Comparison of ENCODE assay signal across 1 cellular context in the genomic region with DNA sequence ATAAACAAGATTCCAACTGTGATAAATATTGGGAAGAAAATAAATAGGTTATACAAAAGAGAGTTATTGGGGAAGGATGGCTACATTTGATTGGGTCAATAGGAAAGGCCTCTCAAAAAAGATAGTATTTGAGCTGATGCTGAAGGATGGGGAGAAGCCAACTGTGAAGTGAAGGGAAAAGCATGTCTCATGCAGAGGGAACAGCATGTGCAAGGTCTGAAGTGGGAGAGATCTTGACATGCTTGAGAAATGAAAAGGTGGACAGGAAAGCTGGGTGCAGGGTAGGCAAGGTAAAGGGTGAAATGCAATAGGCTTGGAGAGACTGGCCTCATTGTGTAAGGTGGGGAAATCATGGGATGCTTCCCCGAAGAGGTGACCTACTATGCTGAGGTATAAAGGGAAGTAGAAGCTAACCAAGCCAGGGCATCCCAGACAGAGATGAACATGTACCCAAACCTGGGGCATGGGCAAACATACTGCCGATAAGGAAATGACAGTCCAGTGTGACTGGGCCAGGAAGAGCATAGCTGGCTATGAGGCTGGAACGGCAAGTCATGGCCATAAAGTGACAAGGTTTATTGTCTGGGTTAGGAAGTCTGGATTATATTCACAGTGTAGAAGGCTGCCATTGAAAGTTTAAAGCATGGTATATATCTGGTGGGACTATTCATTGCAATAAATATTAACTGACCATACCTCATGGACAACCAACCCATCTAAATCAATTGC.
TF ChIP-seq lines count a peak whose summit lies in the region.

No MANE protein-coding gene starts in this region.

TF ChIP-seq in HepG2, 621 proteins besides CTCF, POLR2A, EP300 and RAD21 (continued from another document):
- TF ChIP-seq, protein P1, sequence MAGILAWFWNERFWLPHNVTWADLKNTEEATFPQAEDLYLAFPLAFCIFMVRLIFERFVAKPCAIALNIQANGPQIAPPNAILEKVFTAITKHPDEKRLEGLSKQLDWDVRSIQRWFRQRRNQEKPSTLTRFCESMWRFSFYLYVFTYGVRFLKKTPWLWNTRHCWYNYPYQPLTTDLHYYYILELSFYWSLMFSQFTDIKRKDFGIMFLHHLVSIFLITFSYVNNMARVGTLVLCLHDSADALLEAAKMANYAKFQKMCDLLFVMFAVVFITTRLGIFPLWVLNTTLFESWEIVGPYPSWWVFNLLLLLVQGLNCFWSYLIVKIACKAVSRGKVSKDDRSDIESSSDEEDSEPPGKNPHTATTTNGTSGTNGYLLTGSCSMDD (CRISPR knock-in tag; IDR thresholded peaks at IDR 0.05) = no peak
- no peak for TF ChIP-seq TP53 (CRISPR knock-in tag; conservative IDR thresholded peaks at IDR 0.05)
- 0 out of 2 replicates have a peak, but pooled peaks have one; percentile 60 for TF ChIP-seq SSRP1 (CRISPR knock-in tag; IDR thresholded peaks at IDR 0.05)
- no peak for TF ChIP-seq GTF3A (CRISPR knock-in tag; conservative IDR thresholded peaks at IDR 0.05)
- no peak for TF ChIP-seq KLF15 (CRISPR knock-in tag; IDR thresholded peaks at IDR 0.05; ENCODE audit: borderline replicate concordance)
- TF ChIP-seq ZMYM2 (CRISPR knock-in tag; IDR thresholded peaks at IDR 0.05) = peak; percentile 32; the same call in 1 of the 2 replicates
